Comparison of ENCODE assay signal across 8 cellular contexts in the genomic region with DNA sequence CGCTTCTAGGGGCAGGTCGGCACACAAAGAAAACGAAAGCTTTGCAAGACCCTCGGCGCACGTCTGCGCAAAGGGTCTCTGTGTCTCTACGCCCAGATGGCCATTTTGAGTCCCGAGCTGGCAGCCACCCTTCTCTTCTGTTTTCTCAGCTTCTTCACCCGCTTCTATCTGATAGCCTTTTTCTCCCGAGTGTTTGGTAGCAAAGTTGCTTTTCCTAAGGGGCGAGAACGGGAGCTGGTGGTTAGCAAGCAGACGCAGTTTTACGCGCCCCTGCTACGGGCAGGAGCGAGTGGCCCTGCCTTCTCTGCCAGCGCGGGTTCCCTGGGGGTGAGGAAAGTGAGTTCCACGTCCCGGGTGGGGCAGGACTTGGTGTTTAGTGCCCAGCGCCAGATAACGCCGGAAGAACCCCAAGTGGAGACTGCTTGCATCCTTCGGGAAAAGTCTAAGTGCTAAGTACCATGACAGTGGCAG. TPM values are rescaled to one million over a fixed set of nuclear protein-coding genes. Genes with fewer than 3 reads are reported as not detected.
DNase-seq lines count a peak whose midpoint lies in the region; ATAC-seq, FAIRE-seq and TF ChIP-seq lines count a peak whose summit lies in the region.

No MANE protein-coding gene starts in this region.

- peaks cover 28 to 40% of the 10 kb centered on the region in 2 donors for H3K27me3 Mint-ChIP-seq in T-cell
- H3K27me3 Mint-ChIP-seq in neural crest cell (ENCODE audit: low read depth) = peaks cover 28% of the 10 kb centered on the region

- H3K27me3 ChIP-seq in BE2C = no peaks in the 10 kb centered on the region

- CTCF ChIA-PET in T-cell (lab: Charles Lee) = no interaction called here

- H3K9me3 Mint-ChIP-seq in T-cell = no peaks in the 10 kb centered on the region
- no peaks in the 10 kb centered on the region for H3K9me3 Mint-ChIP-seq in neural crest cell

- H3K4me1 Mint-ChIP-seq in T-cell (peaks cover 29 to 37% (median 29%) of the 10 kb centered on the region in 3 donors), neural crest cell (peaks cover 32% of the 10 kb centered on the region)

- DNase-seq in BE2C (peak; percentile 38), HTR-8/SVneo (ENCODE audit: insufficient read length, low spot score) (peak; percentile 20), T-cell (peak in 4 of 34 experiments; percentile 8 to 17 (median 8)), epithelial cell of proximal tubule (ENCODE audit: low read depth) (no peak), neural crest cell (ENCODE audit: low read depth, low spot score) (no peak), T-helper 9 cell (no peak)

- POLR2A ChIA-PET in T-cell (lab: Charles Lee) = interaction anchor here in 1 of 2 donors (0.5 to 0.6 kb wide), 2 partner anchors 13 to 23 kb away, joined by 3 read pairs; no protein-coding TSS in a partner anchor

- ATAC-seq in T-cell (replicated peaks in 1 of 4) (no peak), HG02571 (IDR thresholded peaks at IDR 0.05; ENCODE audit: unreplicated experiment) (no peak), GM21737 (IDR thresholded peaks at IDR 0.05; ENCODE audit: unreplicated experiment) (no peak)

- H3K36me3 Mint-ChIP-seq in T-cell (no peaks in the 10 kb centered on the region), neural crest cell (ENCODE audit: low read depth) (no peaks in the 10 kb centered on the region)

- no peaks in the 10 kb centered on the region for H3K9me3 ChIP-seq in BE2C

- H3K4me3 ChIP-seq in BE2C (ENCODE audit: low read depth, low read length) (peak overlapping the region; percentile 63), epithelial cell of proximal tubule (ENCODE audit: low read depth, low read length) (peak overlapping the region; percentile 72)

- H3K4me1 ChIP-seq in BE2C = no peaks in the 10 kb centered on the region

- TF ChIP-seq CTCF in BE2C (IDR thresholded peaks at IDR 0.05; ENCODE audit: low read depth, low read length) = no peak
- no peak for TF ChIP-seq CTCF in epithelial cell of proximal tubule (conservative IDR thresholded peaks at IDR 0.05; ENCODE audit: low read depth, low read length)
- no peak for TF ChIP-seq CTCF in neural crest cell (conservative IDR thresholded peaks at IDR 0.05)

- H3K4me3 Mint-ChIP-seq in T-cell (peak overlapping the region; percentile 61 to 95 (median 75)), neural crest cell (peak overlapping the region; percentile 52)

- H3K36me3 ChIP-seq in BE2C = no peaks in the 10 kb centered on the region

- no peak overlapping the region for H3K27ac Mint-ChIP-seq in T-cell
- no peak overlapping the region for H3K27ac Mint-ChIP-seq in neural crest cell (ENCODE audit: unreplicated experiment)

- no peak for FAIRE-seq in HTR-8/SVneo (lab: Jason Lieb, UNC)

RNA-seq across cellular contexts. Expression of gene MKRN2, which starts 2.9 kb away (rescaled TPM):
- polyA plus RNA-seq in BE2C (2012; ENCODE audit: insufficient read depth, insufficient read length, low read depth) = 49.9 TPM
- total RNA-seq in T-cell = 10 to 100 TPM; 22.2 to 31.7 (median 27.5) TPM
- total RNA-seq in epithelial cell of proximal tubule = 34.2 and 37.4 TPM in 2 replicates
- 25.8 and 27.2 TPM in 2 replicates for total RNA-seq in neural crest cell

RNA-seq across cellular contexts. Expression of gene MKRN2OS, which starts 8.7 kb away (rescaled TPM):
- polyA plus RNA-seq in BE2C (2012; ENCODE audit: insufficient read depth, insufficient read length, low read depth) = 0.49 TPM
- not detected for total RNA-seq in T-cell
- 0.23 and 0.65 TPM in 2 replicates for total RNA-seq in epithelial cell of proximal tubule
- total RNA-seq in neural crest cell = not detected in 2 replicates

Comparison
In these comparisons a context has a peak if more than half of its experiments do, and no peak if none do; other contexts are left out.
1. DNase-seq: peak in BE2C (single experiment) and HTR-8/SVneo (single experiment); none in epithelial cell of proximal tubule (single experiment), neural crest cell (single experiment) and T-helper 9 cell (single experiment).